1 cellular context compared by ENCODE assay signal in the genomic region with DNA sequence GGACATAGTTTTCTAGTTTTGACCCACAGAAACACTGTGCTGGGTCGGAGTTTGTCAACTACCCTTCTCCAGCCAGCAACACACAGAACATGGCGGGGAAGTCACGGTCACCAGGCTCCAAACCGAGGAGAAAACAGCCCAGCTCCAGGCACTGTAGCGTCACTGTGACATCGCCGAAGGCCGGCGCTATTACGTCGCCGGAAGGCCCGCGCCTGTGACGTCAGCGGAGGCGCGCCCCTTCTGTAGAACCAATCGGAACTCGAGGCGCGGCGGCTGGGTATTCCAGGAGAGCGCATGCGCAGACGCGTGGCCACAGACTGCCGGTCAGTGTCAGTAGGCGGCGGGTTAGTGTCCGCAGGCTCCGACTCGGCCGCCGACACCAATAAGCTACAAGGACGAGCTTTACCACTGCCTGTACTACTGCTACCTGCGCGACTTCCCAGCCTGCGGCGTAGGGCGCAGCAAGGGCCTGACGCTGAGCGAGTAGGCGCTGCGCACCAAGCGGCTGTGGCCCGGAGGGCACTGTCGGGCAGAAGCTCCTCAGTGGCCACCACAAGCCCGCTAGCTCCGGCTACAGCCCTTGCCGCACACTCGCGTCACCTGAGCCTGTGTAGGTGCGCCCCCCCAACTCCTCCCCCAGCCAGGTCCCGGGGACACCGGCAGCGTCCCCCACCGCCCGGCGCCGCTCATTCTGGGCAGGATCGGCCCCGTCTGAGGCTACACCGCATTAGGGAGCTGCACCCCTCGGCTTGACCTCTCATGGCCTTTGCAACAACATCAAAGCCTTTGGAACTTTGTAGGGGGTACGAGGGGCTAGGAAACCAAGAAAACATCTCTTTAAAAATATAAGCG.
TF ChIP-seq lines count a peak whose summit lies in the region.

No MANE protein-coding gene starts in this region.

TF ChIP-seq in HepG2, 621 proteins besides CTCF, POLR2A, EP300 and RAD21 (continued from another document and continues in another):
- TF ChIP-seq, protein P1, sequence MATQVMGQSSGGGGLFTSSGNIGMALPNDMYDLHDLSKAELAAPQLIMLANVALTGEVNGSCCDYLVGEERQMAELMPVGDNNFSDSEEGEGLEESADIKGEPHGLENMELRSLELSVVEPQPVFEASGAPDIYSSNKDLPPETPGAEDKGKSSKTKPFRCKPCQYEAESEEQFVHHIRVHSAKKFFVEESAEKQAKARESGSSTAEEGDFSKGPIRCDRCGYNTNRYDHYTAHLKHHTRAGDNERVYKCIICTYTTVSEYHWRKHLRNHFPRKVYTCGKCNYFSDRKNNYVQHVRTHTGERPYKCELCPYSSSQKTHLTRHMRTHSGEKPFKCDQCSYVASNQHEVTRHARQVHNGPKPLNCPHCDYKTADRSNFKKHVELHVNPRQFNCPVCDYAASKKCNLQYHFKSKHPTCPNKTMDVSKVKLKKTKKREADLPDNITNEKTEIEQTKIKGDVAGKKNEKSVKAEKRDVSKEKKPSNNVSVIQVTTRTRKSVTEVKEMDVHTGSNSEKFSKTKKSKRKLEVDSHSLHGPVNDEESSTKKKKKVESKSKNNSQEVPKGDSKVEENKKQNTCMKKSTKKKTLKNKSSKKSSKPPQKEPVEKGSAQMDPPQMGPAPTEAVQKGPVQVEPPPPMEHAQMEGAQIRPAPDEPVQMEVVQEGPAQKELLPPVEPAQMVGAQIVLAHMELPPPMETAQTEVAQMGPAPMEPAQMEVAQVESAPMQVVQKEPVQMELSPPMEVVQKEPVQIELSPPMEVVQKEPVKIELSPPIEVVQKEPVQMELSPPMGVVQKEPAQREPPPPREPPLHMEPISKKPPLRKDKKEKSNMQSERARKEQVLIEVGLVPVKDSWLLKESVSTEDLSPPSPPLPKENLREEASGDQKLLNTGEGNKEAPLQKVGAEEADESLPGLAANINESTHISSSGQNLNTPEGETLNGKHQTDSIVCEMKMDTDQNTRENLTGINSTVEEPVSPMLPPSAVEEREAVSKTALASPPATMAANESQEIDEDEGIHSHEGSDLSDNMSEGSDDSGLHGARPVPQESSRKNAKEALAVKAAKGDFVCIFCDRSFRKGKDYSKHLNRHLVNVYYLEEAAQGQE (IDR thresholded peaks at IDR 0.05; ENCODE audit: borderline replicate concordance in 1 of 2, low read depth in 1 of 2, low read length in 2 of 2) = peak in 1 of 2 experiments; percentile 27; a peak in 1 of 4 replicates
- TF ChIP-seq SIX4 (CRISPR knock-in tag; IDR thresholded peaks at IDR 0.05) (no peak), KDM5A (IDR thresholded peaks at IDR 0.05; ENCODE audit: borderline replicate concordance, low read length) (no peak), ZNF224 (CRISPR knock-in tag; IDR thresholded peaks at IDR 0.05) (no peak), PHF5A (CRISPR knock-in tag; IDR thresholded peaks at IDR 0.05; ENCODE audit: low read depth, unreplicated experiment) (no peak), ZSCAN22 (CRISPR knock-in tag; IDR thresholded peaks at IDR 0.05) (no peak), ERF (CRISPR knock-in tag; IDR thresholded peaks at IDR 0.05) (peak; percentile 85), HDAC6 (IDR thresholded peaks at IDR 0.05; ENCODE audit: low read depth, low read length) (no peak), SATB2 (CRISPR knock-in tag; IDR thresholded peaks at IDR 0.05) (0 out of 2 replicates have a peak, but pooled peaks have one; percentile 54), ZNF816 (CRISPR knock-in tag; IDR thresholded peaks at IDR 0.05; ENCODE audit: borderline replicate concordance) (no peak), ARID2 (CRISPR knock-in tag; IDR thresholded peaks at IDR 0.05; ENCODE audit: borderline replicate concordance) (peak; percentile 76), ZBTB20 (CRISPR knock-in tag; IDR thresholded peaks at IDR 0.05; ENCODE audit: borderline replicate concordance, low read depth) (no peak), JDP2 (CRISPR knock-in tag; IDR thresholded peaks at IDR 0.05; ENCODE audit: borderline replicate concordance) (no peak), ARNTL (CRISPR knock-in tag; IDR thresholded peaks at IDR 0.05) (0 out of 2 replicates have a peak, but pooled peaks have one; percentile 18), IRF2 (CRISPR knock-in tag; IDR thresholded peaks at IDR 0.05) (peak; percentile 80), MIER3 (CRISPR knock-in tag; IDR thresholded peaks at IDR 0.05; ENCODE audit: borderline replicate concordance) (0 out of 2 replicates have a peak, but pooled peaks have one; percentile 35), ZNF552 (CRISPR knock-in tag; IDR thresholded peaks at IDR 0.05; ENCODE audit: borderline replicate concordance) (no peak; the same call in 1 of the 2 replicates), ZNF577 (CRISPR knock-in tag; IDR thresholded peaks at IDR 0.05; ENCODE audit: borderline replicate concordance, low read depth) (no peak), FOSL2 (CRISPR knock-in tag; IDR thresholded peaks at IDR 0.05) (peak; percentile 19; the same call in 1 of the 2 replicates), ZNF44 (CRISPR knock-in tag; IDR thresholded peaks at IDR 0.05) (0 out of 2 replicates have a peak, but pooled peaks have one; percentile 62), HNRNPLL (IDR thresholded peaks at IDR 0.05; ENCODE audit: low read depth, low read length, poor library complexity, severe bottlenecking) (peak; percentile 98), ZNF780A (CRISPR knock-in tag; IDR thresholded peaks at IDR 0.05) (no peak), KDM6A (CRISPR knock-in tag; IDR thresholded peaks at IDR 0.05; ENCODE audit: low read depth) (no peak), ZNF510 (CRISPR knock-in tag; IDR thresholded peaks at IDR 0.05; ENCODE audit: low read depth) (no peak), ZNF543 (CRISPR knock-in tag; IDR thresholded peaks at IDR 0.05) (0 out of 2 replicates have a peak, but pooled peaks have one; percentile 69), RAD51 (IDR thresholded peaks at IDR 0.05; ENCODE audit: borderline replicate concordance) (no peak), KLF9 (CRISPR knock-in tag; IDR thresholded peaks at IDR 0.05; ENCODE audit: low read depth) (no peak), ZNF761 (CRISPR knock-in tag; conservative IDR thresholded peaks at IDR 0.05) (peak; percentile 83; the same call in 1 of the 2 replicates), RFXAP (CRISPR knock-in tag; IDR thresholded peaks at IDR 0.05; ENCODE audit: borderline replicate concordance) (peak; percentile 93), ZNF562 (CRISPR knock-in tag; IDR thresholded peaks at IDR 0.05; ENCODE audit: borderline replicate concordance) (no peak), KDM1A (CRISPR knock-in tag; IDR thresholded peaks at IDR 0.05) (no peak), DNMT1 (CRISPR knock-in tag; IDR thresholded peaks at IDR 0.05) (no peak; the same call in 1 of the 2 replicates), ZNF451 (CRISPR knock-in tag; IDR thresholded peaks at IDR 0.05) (peak; percentile 67; the same call in 1 of the 2 replicates), DPF2 (CRISPR knock-in tag; IDR thresholded peaks at IDR 0.05; ENCODE audit: borderline replicate concordance, low read depth) (no peak), ZNF773 (CRISPR knock-in tag; IDR thresholded peaks at IDR 0.05; ENCODE audit: borderline replicate concordance) (0 out of 2 replicates have a peak, but pooled peaks have one; percentile 20), RCOR2 (CRISPR knock-in tag; IDR thresholded peaks at IDR 0.05) (peak; percentile 49; the same call in 1 of the 2 replicates), ZNF383 (CRISPR knock-in tag; IDR thresholded peaks at IDR 0.05; ENCODE audit: borderline replicate concordance) (no peak), ETV6 (CRISPR knock-in tag; conservative IDR thresholded peaks at IDR 0.05) (no peak), YY1 (IDR thresholded peaks at IDR 0.05; ENCODE audit: insufficient read depth, insufficient replicate concordance, low read depth, low read length) (peak; percentile 41), ZNF282 (IDR thresholded peaks at IDR 0.05; ENCODE audit: partially characterized antibody) (no peak), MYC (CRISPR knock-in tag; IDR thresholded peaks at IDR 0.05; ENCODE audit: borderline replicate concordance) (peak; percentile 68), NFE2L1 (CRISPR knock-in tag; IDR thresholded peaks at IDR 0.05; ENCODE audit: borderline replicate concordance) (no peak)
- TF ChIP-seq, protein P2, sequence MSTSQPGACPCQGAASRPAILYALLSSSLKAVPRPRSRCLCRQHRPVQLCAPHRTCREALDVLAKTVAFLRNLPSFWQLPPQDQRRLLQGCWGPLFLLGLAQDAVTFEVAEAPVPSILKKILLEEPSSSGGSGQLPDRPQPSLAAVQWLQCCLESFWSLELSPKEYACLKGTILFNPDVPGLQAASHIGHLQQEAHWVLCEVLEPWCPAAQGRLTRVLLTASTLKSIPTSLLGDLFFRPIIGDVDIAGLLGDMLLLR (CRISPR knock-in tag; IDR thresholded peaks at IDR 0.05) = peak; percentile 77; the same call in 1 of the 2 replicates
- TF ChIP-seq, protein P3, sequence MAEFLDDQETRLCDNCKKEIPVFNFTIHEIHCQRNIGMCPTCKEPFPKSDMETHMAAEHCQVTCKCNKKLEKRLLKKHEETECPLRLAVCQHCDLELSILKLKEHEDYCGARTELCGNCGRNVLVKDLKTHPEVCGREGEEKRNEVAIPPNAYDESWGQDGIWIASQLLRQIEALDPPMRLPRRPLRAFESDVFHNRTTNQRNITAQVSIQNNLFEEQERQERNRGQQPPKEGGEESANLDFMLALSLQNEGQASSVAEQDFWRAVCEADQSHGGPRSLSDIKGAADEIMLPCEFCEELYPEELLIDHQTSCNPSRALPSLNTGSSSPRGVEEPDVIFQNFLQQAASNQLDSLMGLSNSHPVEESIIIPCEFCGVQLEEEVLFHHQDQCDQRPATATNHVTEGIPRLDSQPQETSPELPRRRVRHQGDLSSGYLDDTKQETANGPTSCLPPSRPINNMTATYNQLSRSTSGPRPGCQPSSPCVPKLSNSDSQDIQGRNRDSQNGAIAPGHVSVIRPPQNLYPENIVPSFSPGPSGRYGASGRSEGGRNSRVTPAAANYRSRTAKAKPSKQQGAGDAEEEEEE (CRISPR knock-in tag; IDR thresholded peaks at IDR 0.05; ENCODE audit: borderline replicate concordance) = no peak; the same call in 1 of the 2 replicates
- TF ChIP-seq, protein P4, sequence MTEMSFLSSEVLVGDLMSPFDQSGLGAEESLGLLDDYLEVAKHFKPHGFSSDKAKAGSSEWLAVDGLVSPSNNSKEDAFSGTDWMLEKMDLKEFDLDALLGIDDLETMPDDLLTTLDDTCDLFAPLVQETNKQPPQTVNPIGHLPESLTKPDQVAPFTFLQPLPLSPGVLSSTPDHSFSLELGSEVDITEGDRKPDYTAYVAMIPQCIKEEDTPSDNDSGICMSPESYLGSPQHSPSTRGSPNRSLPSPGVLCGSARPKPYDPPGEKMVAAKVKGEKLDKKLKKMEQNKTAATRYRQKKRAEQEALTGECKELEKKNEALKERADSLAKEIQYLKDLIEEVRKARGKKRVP (CRISPR knock-in tag; IDR thresholded peaks at IDR 0.05) = no peak
- TF ChIP-seq, protein P5, sequence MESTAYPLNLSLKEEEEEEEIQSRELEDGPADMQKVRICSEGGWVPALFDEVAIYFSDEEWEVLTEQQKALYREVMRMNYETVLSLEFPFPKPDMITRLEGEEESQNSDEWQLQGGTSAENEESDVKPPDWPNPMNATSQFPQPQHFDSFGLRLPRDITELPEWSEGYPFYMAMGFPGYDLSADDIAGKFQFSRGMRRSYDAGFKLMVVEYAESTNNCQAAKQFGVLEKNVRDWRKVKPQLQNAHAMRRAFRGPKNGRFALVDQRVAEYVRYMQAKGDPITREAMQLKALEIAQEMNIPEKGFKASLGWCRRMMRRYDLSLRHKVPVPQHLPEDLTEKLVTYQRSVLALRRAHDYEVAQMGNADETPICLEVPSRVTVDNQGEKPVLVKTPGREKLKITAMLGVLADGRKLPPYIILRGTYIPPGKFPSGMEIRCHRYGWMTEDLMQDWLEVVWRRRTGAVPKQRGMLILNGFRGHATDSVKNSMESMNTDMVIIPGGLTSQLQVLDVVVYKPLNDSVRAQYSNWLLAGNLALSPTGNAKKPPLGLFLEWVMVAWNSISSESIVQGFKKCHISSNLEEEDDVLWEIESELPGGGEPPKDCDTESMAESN (CRISPR knock-in tag; conservative IDR thresholded peaks at IDR 0.05) = peak; percentile 24; the same call in 1 of the 2 replicates
- TF ChIP-seq, protein P6, sequence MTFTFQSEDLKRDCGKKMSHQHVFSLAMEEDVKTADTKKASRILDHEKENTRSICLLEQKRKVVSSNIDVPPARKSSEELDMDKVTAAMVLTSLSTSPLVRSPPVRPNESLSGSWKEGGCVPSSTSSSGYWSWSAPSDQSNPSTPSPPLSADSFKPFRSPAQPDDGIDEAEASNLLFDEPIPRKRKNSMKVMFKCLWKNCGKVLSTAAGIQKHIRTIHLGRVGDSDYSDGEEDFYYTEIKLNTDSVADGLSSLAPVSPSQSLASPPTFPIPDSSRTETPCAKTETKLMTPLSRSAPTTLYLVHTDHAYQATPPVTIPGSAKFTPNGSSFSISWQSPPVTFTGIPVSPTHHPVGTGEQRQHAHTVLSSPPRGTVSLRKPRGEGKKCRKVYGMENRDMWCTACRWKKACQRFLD (CRISPR knock-in tag; IDR thresholded peaks at IDR 0.05; ENCODE audit: borderline replicate concordance) = no peak
- TF ChIP-seq, protein P7, sequence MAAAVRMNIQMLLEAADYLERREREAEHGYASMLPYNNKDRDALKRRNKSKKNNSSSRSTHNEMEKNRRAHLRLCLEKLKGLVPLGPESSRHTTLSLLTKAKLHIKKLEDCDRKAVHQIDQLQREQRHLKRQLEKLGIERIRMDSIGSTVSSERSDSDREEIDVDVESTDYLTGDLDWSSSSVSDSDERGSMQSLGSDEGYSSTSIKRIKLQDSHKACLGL (CRISPR knock-in tag; IDR thresholded peaks at IDR 0.05) = peak; percentile 84
- TF ChIP-seq, protein P8, sequence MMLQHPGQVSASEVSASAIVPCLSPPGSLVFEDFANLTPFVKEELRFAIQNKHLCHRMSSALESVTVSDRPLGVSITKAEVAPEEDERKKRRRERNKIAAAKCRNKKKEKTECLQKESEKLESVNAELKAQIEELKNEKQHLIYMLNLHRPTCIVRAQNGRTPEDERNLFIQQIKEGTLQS (CRISPR knock-in tag; IDR thresholded peaks at IDR 0.05) = no peak
- TF ChIP-seq, protein P9, sequence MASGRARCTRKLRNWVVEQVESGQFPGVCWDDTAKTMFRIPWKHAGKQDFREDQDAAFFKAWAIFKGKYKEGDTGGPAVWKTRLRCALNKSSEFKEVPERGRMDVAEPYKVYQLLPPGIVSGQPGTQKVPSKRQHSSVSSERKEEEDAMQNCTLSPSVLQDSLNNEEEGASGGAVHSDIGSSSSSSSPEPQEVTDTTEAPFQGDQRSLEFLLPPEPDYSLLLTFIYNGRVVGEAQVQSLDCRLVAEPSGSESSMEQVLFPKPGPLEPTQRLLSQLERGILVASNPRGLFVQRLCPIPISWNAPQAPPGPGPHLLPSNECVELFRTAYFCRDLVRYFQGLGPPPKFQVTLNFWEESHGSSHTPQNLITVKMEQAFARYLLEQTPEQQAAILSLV (CRISPR knock-in tag; IDR thresholded peaks at IDR 0.05; ENCODE audit: borderline replicate concordance) = no peak
- TF ChIP-seq, protein P10, sequence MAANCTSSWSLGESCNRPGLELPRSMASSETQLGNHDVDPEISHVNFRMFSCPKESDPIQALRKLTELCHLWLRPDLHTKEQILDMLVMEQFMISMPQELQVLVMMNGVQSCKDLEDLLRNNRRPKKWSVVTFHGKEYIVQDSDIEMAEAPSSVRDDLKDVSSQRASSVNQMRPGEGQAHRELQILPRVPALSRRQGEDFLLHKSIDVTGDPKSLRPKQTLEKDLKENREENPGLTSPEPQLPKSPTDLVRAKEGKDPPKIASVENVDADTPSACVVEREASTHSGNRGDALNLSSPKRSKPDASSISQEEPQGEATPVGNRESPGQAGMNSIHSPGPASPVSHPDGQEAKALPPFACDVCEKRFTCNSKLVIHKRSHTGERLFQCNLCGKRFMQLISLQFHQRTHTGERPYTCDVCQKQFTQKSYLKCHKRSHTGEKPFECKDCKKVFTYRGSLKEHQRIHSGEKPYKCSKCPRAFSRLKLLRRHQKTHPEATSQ (CRISPR knock-in tag; IDR thresholded peaks at IDR 0.05; ENCODE audit: borderline replicate concordance) = no peak
